ENCODE assay signal across 33 cellular contexts in the genomic region with DNA sequence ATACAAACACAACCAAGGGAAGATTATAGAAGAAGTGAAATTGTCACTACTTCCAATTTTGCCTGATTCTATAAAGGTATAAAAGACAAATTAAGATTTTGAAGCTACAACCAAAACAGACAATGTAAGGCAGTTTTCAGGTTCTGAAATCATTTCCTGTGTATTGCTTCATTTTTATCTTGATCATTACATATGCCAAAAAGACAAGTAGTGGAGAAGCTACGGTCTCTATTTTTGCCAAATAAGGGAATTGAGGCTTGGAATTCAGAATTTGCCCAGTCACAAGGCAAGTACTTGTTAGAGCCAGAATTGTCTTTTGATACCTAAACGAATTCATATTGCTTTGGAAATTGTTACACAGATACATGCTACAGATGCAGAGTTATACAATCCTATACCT. TPM values are rescaled to one million over a fixed set of nuclear protein-coding genes. Genes with fewer than 3 reads are reported as not detected.
"Had no signal": no experiment of that assay in that cellular context is flagged by ENCODE, and none has a peak within 500 bp of the region (broad histone marks: within the 10 kb centered on the region; RNA-seq: fewer than 3 reads in every experiment).

No MANE protein-coding gene starts in this region.

- H3K9me3 ChIP-seq: ascending aorta, body of pancreas, SJCRH30 had no signal

- H3K4me1 ChIP-seq: ascending aorta, body of pancreas, SJCRH30 had no signal

- ATAC-seq: activated CD8-positive, alpha-beta T cell treated with anti-CD3 and anti-CD28 coated beads for 36 hours; activated T-cell treated with anti-CD3 and anti-CD28 coated beads, Interleukin-2, amount 50 U/mL, for 72 hours; activated T-helper 17 cell treated with anti-CD3 and anti-CD28 coated beads, Interleukin-2, amount 50 U/mL, for 72 hours; body of pancreas; Panc1 had no signal

- H3K27me3 ChIP-seq: ascending aorta, body of pancreas, SJCRH30 had no signal

- H3K27ac ChIP-seq: ascending aorta, body of pancreas, SJCRH30, SK-N-MC, WERI-Rb-1 had no signal

- H3K4me3 ChIP-seq: ascending aorta, body of pancreas, SJCRH30, SK-N-MC had no signal

- DNase-seq: activated CD4-positive, alpha-beta T cell treated with anti-CD3 and anti-CD28 coated beads for 1 hour; activated CD4-positive, alpha-beta T cell treated with anti-CD3 and anti-CD28 coated beads for 48 hours; activated CD4-positive, CD25-positive, alpha-beta regulatory T cell; activated CD8-positive, alpha-beta T cell treated with anti-CD3 and anti-CD28 coated beads for 36 hours; activated effector memory CD4-positive, alpha-beta T cell treated with anti-CD3 and anti-CD28 coated beads, Interleukin-2, amount 50 U/mL, for 16 hours; activated naive CD4-positive, alpha-beta T cell; activated naive CD4-positive, alpha-beta T cell treated with anti-CD3 and anti-CD28 coated beads, Interleukin-2, amount 50 U/mL, for 16 hours; activated naive CD8-positive, alpha-beta T cell treated with anti-CD3 and anti-CD28 coated beads for 36 hours; activated T-cell treated with anti-CD3 and anti-CD28 coated beads, Interleukin-2, amount 50 U/mL, for 1 hour; activated T-cell treated with anti-CD3 and anti-CD28 coated beads, Interleukin-2, amount 50 U/mL, for 72 hours; amygdala; body of pancreas; central memory CD4-positive, alpha-beta T cell; NCI-H1092 treated with DMSO at 0.1 percent for 48 hours; NCI-H1417; NCI-H1694; NCI-H1930; NCI-H2081 treated with DMSO at 0.1 percent for 48 hours; NCI-H345; NCI-H524 treated with DMSO at 0.1 percent for 48 hours; NCI-H748 treated with DMSO at 0.1 percent for 48 hours; NK-92 treated with Interleukin-12 subunit alpha and Interleukin-12 subunit beta, amount 100 ng/mL, for 24 hours; SHP77; SJCRH30; T1000; WERI-Rb-1 had no signal

- H3K36me3 ChIP-seq: ascending aorta, SJCRH30, WERI-Rb-1 had no signal

RNA-seq across cellular contexts. Expression of a gene that starts 20.6 kb away (rescaled TPM):
- total RNA-seq: activated CD8-positive, alpha-beta memory T cell treated with anti-CD3 and anti-CD28 coated beads for 36 hours; activated CD8-positive, alpha-beta T cell treated with anti-CD3 and anti-CD28 coated beads for 36 hours; activated naive CD8-positive, alpha-beta T cell treated with anti-CD3 and anti-CD28 coated beads for 36 hours; activated T-cell treated with anti-CD3 and anti-CD28 coated beads, Interleukin-2, amount 50 U/mL, for 72 hours; activated T-helper 17 cell treated with anti-CD3 and anti-CD28 coated beads, Interleukin-2, amount 50 U/mL, for 72 hours; T-helper 1 cell treated with Interleukin-12 subunit alpha and Interleukin-12 subunit beta and Interleukin-4 antibody, amounts not matched to agents 30 ng/mL and 1 ng/mL, for 36 hours; T-helper 2 cell treated with Interferon-gamma antibody and Interleukin-4, amounts not matched to agents 100 ng/mL and 5 ng/mL, for 36 hours had no signal
